ENCODE assay signal across 8 cellular contexts in genomic region chr6:116405147-116405546, GRCh38. TPM values are rescaled to one million over a fixed set of nuclear protein-coding genes. Genes with fewer than 3 reads are reported as not detected.
DNase-seq lines count a peak whose midpoint lies in the region; ATAC-seq and TF ChIP-seq lines count a peak whose summit lies in the region.

No MANE protein-coding gene starts in this region.

- H3K27me3 ChIP-seq in left lung, result no peaks in the 10 kb centered on the region

- peaks cover 0 to under 1% of the 10 kb centered on the region in 2 donors for H3K36me3 ChIP-seq in left lung

- H3K4me3 ChIP-seq in HFF-Myc (replicated peaks; ENCODE audit: low read depth, low read length) (peak overlapping the region; percentile 22), left lung (no peak overlapping the region)

- in situ Hi-C loops in GM13977 (cut with MboI; ENCODE audit: low pct_unique_long_range_greater_than_20kb, low sequenced_read_pairs, unreplicated experiment), result no loop called here

- H3K27ac ChIP-seq in left lung, result peak overlapping the region; percentile 50 to 53

- intact Hi-C loops in left lung (cut with DNase I) (no loop called here), posterior cingulate gyrus (cut with DNase I) (no loop called here)

- TF ChIP-seq CTCF in GM13977 (IDR thresholded peaks at IDR 0.05; ENCODE audit: extremely low read depth, insufficient read depth, missing control alignments) (no peak), HFF-Myc (IDR thresholded peaks at IDR 0.05; ENCODE audit: low read depth, low read length, missing control alignments) (no peak), left lung (IDR thresholded peaks at IDR 0.05) (no peak)

- peak; percentile 29 for DNase-seq in GM13977 (ENCODE audit: low spot score)
- peak; percentile 88 for DNase-seq in HFF-Myc (ENCODE audit: extremely low read depth, low read depth)
- peak; percentile 41 for DNase-seq in NOMO-1 treated with dmso at 0.1 percent for 144 hours (lab: John Stamatoyannopoulos, UW; ENCODE audit: unreplicated experiment)
- no peak for DNase-seq in left lung
- no peak for DNase-seq in COLO829 (ENCODE audit: low spot score)
- DNase-seq in posterior cingulate gyrus, result no peak
- no peak for DNase-seq in SHP77 treated with DMSO at 0.1 percent for 48 hours (lab: John Stamatoyannopoulos, UW)
- DNase-seq in epidermal melanocyte (ENCODE audit: insufficient read length, low spot score), result no peak

- H3K9me3 ChIP-seq in left lung, result no peaks in the 10 kb centered on the region

- H3K4me1 ChIP-seq in left lung, result peaks cover 7 to 19% of the 10 kb centered on the region in 2 donors

- peak; percentile 45 for ATAC-seq in left lung

RNA-seq across cellular contexts. Expression of gene DSE, which starts 34.4 kb away (rescaled TPM):
- 10 to 100 TPM; 39.7 to 85.6 TPM for total RNA-seq in left lung

RNA-seq across cellular contexts. Expression of gene CALHM6, which starts 56.0 kb away (rescaled TPM):
- total RNA-seq in left lung, result 1 to 10 TPM; 2.1 to 6.4 TPM

Comparison
In these comparisons a context has a peak if more than half of its experiments do, and no peak if none do; other contexts are left out.
1. DNase-seq: peak in GM13977 (single experiment), HFF-Myc (single experiment) and NOMO-1 treated with dmso at 0.1 percent for 144 hours (single experiment); none in left lung (0 of 2), COLO829 (single experiment), posterior cingulate gyrus (0 of 10), SHP77 treated with DMSO at 0.1 percent for 48 hours (single experiment) and epidermal melanocyte (single experiment).